ENCODE assay signal across 22 cellular contexts in the genomic region with DNA sequence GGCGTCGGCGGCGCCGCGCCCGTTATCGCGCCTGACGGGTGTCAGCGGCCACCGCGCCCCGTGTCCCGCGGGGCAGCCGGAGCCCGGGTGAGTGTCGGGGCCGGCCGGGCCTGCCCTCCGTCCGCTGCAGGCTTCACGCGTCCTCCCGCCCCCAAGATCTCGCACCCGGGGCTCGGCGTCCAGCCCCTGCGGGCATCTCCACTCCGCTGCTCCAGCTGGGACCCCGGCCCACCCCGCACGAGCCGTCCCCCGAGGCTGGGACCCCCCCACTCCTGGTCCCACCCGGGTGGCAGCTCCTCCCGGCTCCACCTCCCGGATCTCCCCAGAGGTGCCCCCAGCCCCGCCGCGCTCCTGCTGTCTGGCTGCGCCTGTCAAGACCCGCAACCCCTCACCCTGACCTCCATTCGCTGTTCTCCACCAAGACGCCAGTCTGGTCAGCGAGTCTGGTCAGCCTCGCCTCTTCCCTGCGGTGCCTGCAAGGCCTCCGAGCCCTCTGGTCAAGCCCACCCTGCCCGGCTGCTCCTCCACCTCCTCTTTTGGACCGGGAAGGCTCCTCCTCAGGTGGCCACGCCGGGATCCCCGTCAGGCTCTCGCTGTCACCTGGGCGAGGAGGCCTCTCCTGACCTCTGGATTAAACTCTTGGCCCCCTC.
DNase-seq lines count a peak whose midpoint lies in the region; ATAC-seq and TF ChIP-seq lines count a peak whose summit lies in the region.
"Had no signal": no experiment of that assay in that cellular context is flagged by ENCODE, and none has a peak within 500 bp of the region (broad histone marks: within the 10 kb centered on the region; RNA-seq: fewer than 3 reads in every experiment).

No MANE protein-coding gene starts in this region.

- DNase-seq in Right ventricle myocardium inferior (ENCODE audit: missing footprints) (peak; percentile 18), heart left ventricle (no peak), glutamatergic neuron (peak; percentile 23), sigmoid colon (peak; percentile 64), kidney glomerular epithelial cell (lab: John Stamatoyannopoulos, UW) (no peak)
- DNase-seq: activated CD8-positive, alpha-beta T cell treated with anti-CD3 and anti-CD28 coated beads, Interleukin-2, amount 10 ng/mL, durations not matched to agents 7 days and 5 days; activated naive CD4-positive, alpha-beta T cell treated with Interleukin-2 at 50 U/mL for 16 hours; cortex of kidney; gastrocnemius medialis; islet precursor cell; Karpas-422; NCI-H1694; NCI-H2171; NCI-H524 treated with DMSO at 0.1 percent for 48 hours; nucleus accumbens; stimulated activated CD4-positive, alpha-beta T cell treated with anti-CD3 and anti-CD28 coated beads, Interleukin-4, amount 100 ng/mL, for 24 hours; stimulated activated naive B cell treated with anti-CD40 and anti-IgM and Interleukin-4, amounts not matched to agents 10 μg/mL and 1 μg/mL and 100 μg/mL, for 72 hours had no signal

- H3K36me3 ChIP-seq in heart left ventricle, result no peaks in the 10 kb centered on the region
- no peaks in the 10 kb centered on the region for H3K36me3 ChIP-seq in HUES64 (ENCODE audit: insufficient read depth, low read length)
- H3K36me3 ChIP-seq in sigmoid colon, result no peaks in the 10 kb centered on the region
- H3K36me3 ChIP-seq: BLaER1, gastrocnemius medialis, thoracic aorta had no signal

- H3K27ac Mint-ChIP-seq in glutamatergic neuron (ENCODE audit: unreplicated experiment), result no peak overlapping the region
- H3K27ac Mint-ChIP-seq: activated CD8-positive, alpha-beta T cell treated with anti-CD3 and anti-CD28 coated beads, Interleukin-2, amount 10 ng/mL, durations not matched to agents 7 days and 5 days; stimulated activated naive B cell treated with anti-CD40 and anti-IgM and Interleukin-4, amounts not matched to agents 10 μg/mL and 1 μg/mL and 100 μg/mL, for 72 hours had no signal

- ATAC-seq in Right ventricle myocardium inferior (no peak), heart left ventricle (no peak), GM19455 (IDR thresholded peaks at IDR 0.05; ENCODE audit: unreplicated experiment) (no peak), GM21786 (IDR thresholded peaks at IDR 0.05; ENCODE audit: unreplicated experiment) (no peak)
- ATAC-seq: activated CD8-positive, alpha-beta T cell treated with anti-CD3 and anti-CD28 coated beads, Interleukin-2, amount 10 ng/mL, durations not matched to agents 7 days and 5 days; gastrocnemius medialis; stimulated activated naive B cell treated with anti-CD40 and anti-IgM and Interleukin-4, amounts not matched to agents 10 μg/mL and 1 μg/mL and 100 μg/mL, for 72 hours had no signal

- no peak overlapping the region for H3K9ac ChIP-seq in HUES64 (ENCODE audit: low read depth, low read length)
- H3K9ac ChIP-seq: BLaER1 had no signal

- no peak for TF ChIP-seq POLR2A in heart left ventricle (IDR thresholded peaks at IDR 0.05)
- no peak for TF ChIP-seq POLR2A in sigmoid colon (IDR thresholded peaks at IDR 0.05)

- H3K4me3 Mint-ChIP-seq in glutamatergic neuron (ENCODE audit: unreplicated experiment), result no peak overlapping the region
- H3K4me3 Mint-ChIP-seq: activated CD8-positive, alpha-beta T cell treated with anti-CD3 and anti-CD28 coated beads, Interleukin-2, amount 10 ng/mL, durations not matched to agents 7 days and 5 days; stimulated activated naive B cell treated with anti-CD40 and anti-IgM and Interleukin-4, amounts not matched to agents 10 μg/mL and 1 μg/mL and 100 μg/mL, for 72 hours had no signal

- peaks cover 21 to 46% (median 27%) of the 10 kb centered on the region in 9 donors for H3K27me3 ChIP-seq in heart left ventricle
- H3K27me3 ChIP-seq in HUES64 (ENCODE audit: insufficient read depth, low read length), result peaks cover 27% of the 10 kb centered on the region
- H3K27me3 ChIP-seq in sigmoid colon, result peaks cover 16 to 46% (median 46%) of the 10 kb centered on the region in 3 donors
- H3K27me3 ChIP-seq: BLaER1 had no signal

- H3K4me1 Mint-ChIP-seq in glutamatergic neuron (ENCODE audit: low read depth, unreplicated experiment), result peaks cover 2% of the 10 kb centered on the region
- H3K4me1 Mint-ChIP-seq: stimulated activated naive B cell treated with anti-CD40 and anti-IgM and Interleukin-4, amounts not matched to agents 10 μg/mL and 1 μg/mL and 100 μg/mL, for 72 hours had no signal

- peaks cover 20% of the 10 kb centered on the region for H3K36me3 Mint-ChIP-seq in glutamatergic neuron (ENCODE audit: unreplicated experiment)
- H3K36me3 Mint-ChIP-seq: stimulated activated naive B cell treated with anti-CD40 and anti-IgM and Interleukin-4, amounts not matched to agents 10 μg/mL and 1 μg/mL and 100 μg/mL, for 72 hours had no signal

- no peak overlapping the region for H3K27ac ChIP-seq in heart left ventricle
- H3K27ac ChIP-seq in HUES64 (ENCODE audit: low read depth, low read length), result no peak overlapping the region
- H3K27ac ChIP-seq in sigmoid colon, result no peak overlapping the region
- H3K27ac ChIP-seq: BLaER1, gastrocnemius medialis, thoracic aorta had no signal

- peaks cover 15% of the 10 kb centered on the region for H3K27me3 Mint-ChIP-seq in glutamatergic neuron (ENCODE audit: unreplicated experiment)

- H3K4me3 ChIP-seq in heart left ventricle (peak overlapping the region in 1 of 12 donors; percentile 6), HUES64 (ENCODE audit: low read length) (0 out of 2 replicates have a peak overlapping the region, but pooled peaks have one; percentile 13), sigmoid colon (peak overlapping the region in 1 of 4 donors; percentile 2)
- H3K4me3 ChIP-seq: BLaER1, gastrocnemius medialis, thoracic aorta had no signal

- no peaks in the 10 kb centered on the region for H3K9me3 ChIP-seq in heart left ventricle
- H3K9me3 ChIP-seq in HUES64 (ENCODE audit: insufficient read depth, low read depth, low read length), result no peaks in the 10 kb centered on the region
- H3K9me3 ChIP-seq in sigmoid colon, result no peaks in the 10 kb centered on the region
- H3K9me3 ChIP-seq: BLaER1, gastrocnemius medialis, thoracic aorta had no signal

- intact Hi-C loops in Right ventricle myocardium inferior (cut with DNase I) (no loop called here), heart left ventricle (cut with DNase I) (no loop called here), sigmoid colon (cut with DNase I) (no loop called here)

- TF ChIP-seq CTCF in heart left ventricle (IDR thresholded peaks at IDR 0.05), result no peak
- TF ChIP-seq CTCF in glutamatergic neuron (IDR thresholded peaks at IDR 0.05; ENCODE audit: partially characterized antibody, unreplicated experiment), result no peak
- no peak for TF ChIP-seq CTCF in sigmoid colon (IDR thresholded peaks at IDR 0.05)

- H3K9me3 Mint-ChIP-seq in glutamatergic neuron (ENCODE audit: unreplicated experiment), result peaks cover 11% of the 10 kb centered on the region

- 6 to 13% (median 10%) methylated on average over 38 to 58 of the region's 58 CpGs for WGBS in heart left ventricle, 4 donors
- WGBS in HUES64, result 30% methylated on average over 58 of the region's 58 CpGs
- 18 to 26% methylated on average over 58 of the region's 58 CpGs for WGBS in sigmoid colon, 2 donors

- no peak for TF ChIP-seq EP300 in sigmoid colon (IDR thresholded peaks at IDR 0.05)

- H3K4me1 ChIP-seq in heart left ventricle (peaks cover 0 to 11% (median 0%) of the 10 kb centered on the region in 12 donors), HUES64 (ENCODE audit: insufficient read depth, low read length) (no peaks in the 10 kb centered on the region), sigmoid colon (peaks cover 0 to 11% (median 8%) of the 10 kb centered on the region in 4 donors)
- H3K4me1 ChIP-seq: BLaER1, gastrocnemius medialis had no signal

Comparison
In these comparisons a context has a peak if more than half of its experiments do, and no peak if none do; other contexts are left out.
1. DNase-seq: peak in Right ventricle myocardium inferior (single experiment), glutamatergic neuron (single experiment) and sigmoid colon (single experiment); none in heart left ventricle (0 of 5) and kidney glomerular epithelial cell (single experiment).